13 cellular contexts compared by ENCODE assay signal in genomic region chr14:91919814-91920213, GRCh38. TPM values are rescaled to one million over a fixed set of nuclear protein-coding genes. Genes with fewer than 3 reads are reported as not detected.
DNase-seq lines count a peak whose midpoint lies in the region; ATAC-seq and TF ChIP-seq lines count a peak whose summit lies in the region.
"Had no signal": no experiment of that assay in that cellular context is flagged by ENCODE, and none has a peak within 500 bp of the region (broad histone marks: within the 10 kb centered on the region; RNA-seq: fewer than 3 reads in every experiment).

No MANE protein-coding gene starts in this region.

- no peak overlapping the region for H3K9ac ChIP-seq in rectal smooth muscle tissue (ENCODE audit: low read length)

- no peak overlapping the region for H3K4me3 ChIP-seq in gastroesophageal sphincter
- no peak overlapping the region for H3K4me3 ChIP-seq in rectal smooth muscle tissue (ENCODE audit: low read length)
- H3K4me3 ChIP-seq: ovary had no signal

- TF ChIP-seq EP300 in gastroesophageal sphincter (IDR thresholded peaks at IDR 0.05) = no peak

- peak; percentile 89 for ATAC-seq in Right ventricle myocardium inferior
- peak; percentile 67 for ATAC-seq in gastroesophageal sphincter

- DNase-seq in Right ventricle myocardium inferior (ENCODE audit: missing footprints) = no peak
- no peak for DNase-seq in cardiac septum (ENCODE audit: low spot score)
- DNase-seq in activated naive CD4-positive, alpha-beta T cell (lab: John Stamatoyannopoulos, UW) = no peak
- no peak for DNase-seq in NCI-H1092 treated with DMSO at 0.1 percent for 48 hours (lab: John Stamatoyannopoulos, UW)
- no peak for DNase-seq in stimulated activated naive CD4-positive, alpha-beta T cell treated with Interleukin-2 at 50 U/mL for 16 hours (lab: John Stamatoyannopoulos, UW)
- DNase-seq in NCI-H128 (lab: John Stamatoyannopoulos, UW; ENCODE audit: unreplicated experiment) = no peak
- DNase-seq: activated naive CD4-positive, alpha-beta T cell treated with anti-CD3 and anti-CD28 coated beads, Interleukin-2, amount 10 ng/mL, durations not matched to agents 7 days and 5 days; DMS153; erythroblast; ovary; stimulated activated CD4-positive, alpha-beta T cell treated with anti-CD3 and anti-CD28 coated beads, Interleukin-2, amount 100 ng/mL, for 24 hours had no signal

- H3K36me3 ChIP-seq in gastroesophageal sphincter (no peaks in the 10 kb centered on the region), rectal smooth muscle tissue (ENCODE audit: control insufficient read depth, insufficient read depth, low read length) (no peaks in the 10 kb centered on the region)
- H3K36me3 ChIP-seq: ovary had no signal

- H3K27me3 ChIP-seq in gastroesophageal sphincter = no peaks in the 10 kb centered on the region
- H3K27me3 ChIP-seq in rectal smooth muscle tissue (ENCODE audit: control insufficient read depth, insufficient read depth, low read length) = no peaks in the 10 kb centered on the region
- H3K27me3 ChIP-seq: ovary had no signal

- H3K27ac ChIP-seq in gastroesophageal sphincter (peak overlapping the region in 3 of 4 donors; percentile 53 to 73 (median 59)), rectal smooth muscle tissue (ENCODE audit: low read depth, low read length) (peak overlapping the region; percentile 44)
- H3K27ac ChIP-seq: ovary had no signal

- 28% methylated on average over 2 to 4 of the region's 4 CpGs for WGBS in gastroesophageal sphincter (ENCODE audit: low coverage in 1 of 2), 2 donors

- intact Hi-C loops in Right ventricle myocardium inferior (cut with DNase I) = loop anchor here (10.0 kb wide), 1 partner anchor 595 kb away; no protein-coding TSS in a partner anchor
- intact Hi-C loops in cardiac septum (cut with DNase I) = no loop called here

- H3K4me1 ChIP-seq in gastroesophageal sphincter (peaks cover 0 to 30% (median 6%) of the 10 kb centered on the region in 3 donors), rectal smooth muscle tissue (ENCODE audit: control insufficient read depth, insufficient read depth, low read length) (no peaks in the 10 kb centered on the region)

- TF ChIP-seq CTCF in gastroesophageal sphincter (IDR thresholded peaks at IDR 0.05) = no peak

- no peak for TF ChIP-seq POLR2A in gastroesophageal sphincter (IDR thresholded peaks at IDR 0.05)

- H3K9me3 ChIP-seq in gastroesophageal sphincter = no peaks in the 10 kb centered on the region
- H3K9me3 ChIP-seq: ovary had no signal

RNA-seq across cellular contexts. Expression of gene FBLN5, which starts 27.7 kb away (rescaled TPM):
- 85.3 TPM for total RNA-seq in Right ventricle myocardium inferior
- 31.8 TPM for total RNA-seq in cardiac septum
- total RNA-seq in gastroesophageal sphincter = 100 to 1,000 TPM in 2 of 4 donors, 10 to 100 TPM in 2; 77.7 to 186 (median 127) TPM

RNA-seq across cellular contexts. Expression of gene TC2N, which starts 52.5 kb away (rescaled TPM):
- total RNA-seq in Right ventricle myocardium inferior (12.6 TPM), cardiac septum (1.7 TPM), gastroesophageal sphincter (10 to 100 TPM; 19.9 to 38.6 (median 29.2) TPM)
